8 cellular contexts compared by ENCODE assay signal in genomic region chr12:110578522-110579238, GRCh38. TPM values are rescaled to one million over a fixed set of nuclear protein-coding genes. Genes with fewer than 3 reads are reported as not detected.
A peak's percentile ranks its signal among the peaks of the same experiment; 100 is the strongest.
DNase-seq lines count a peak whose midpoint lies in the region; ATAC-seq and TF ChIP-seq lines count a peak whose summit lies in the region.

No MANE protein-coding gene starts in this region.

- POLR2A ChIA-PET in T-cell (lab: Charles Lee), result interaction anchor here in 1 of 2 donors (0.5 kb wide), 1 partner anchor 185 kb away, joined by 5 read pairs; no protein-coding TSS in a partner anchor

- no peak overlapping the region for H2BK20ac ChIP-seq in H9 (ENCODE audit: low read depth, low read length, poor library complexity, severe bottlenecking)

- H2BK120ac ChIP-seq in H9 (ENCODE audit: low read depth, low read length, poor library complexity, severe bottlenecking), result no peak overlapping the region

- H3K36me3 Mint-ChIP-seq in H9 (ENCODE audit: insufficient read depth in 1 of 3, low read depth in 3 of 3) (peaks cover 2 to 6% (median 5%) of the 10 kb centered on the region in 3 experiments; a peak in 4 of 7 replicates), T-cell (peaks cover 9% of the 10 kb centered on the region)

- H3T11ph ChIP-seq in H9 (ENCODE audit: low read length), result no peak overlapping the region

- H3K79me1 ChIP-seq in H9 (ENCODE audit: insufficient read depth, low read depth, low read length, poor library complexity, severe bottlenecking), result peaks cover 3% of the 10 kb centered on the region

- no peak overlapping the region for H4K91ac ChIP-seq in H9 (ENCODE audit: insufficient read length, low read depth, low read length)

- H3K36me3 ChIP-seq in skeletal muscle satellite cell (ENCODE audit: insufficient read depth, low read length), result no peaks in the 10 kb centered on the region

- CTCF ChIA-PET in T-cell (lab: Charles Lee), result interaction anchor here in 1 of 2 donors (0.6 to 2.1 kb wide), 5 partner anchors 17 to 27 kb away, joined by 3 to 17 read pairs (median 3); no protein-coding TSS in a partner anchor

- no peak overlapping the region for H2BK5ac ChIP-seq in H9 (ENCODE audit: insufficient read length, low read length)

- no peaks in the 10 kb centered on the region for H3K9me3 ChIP-seq in H9 (ENCODE audit: control insufficient read depth, low read depth, low read length)
- H3K9me3 ChIP-seq in skeletal muscle satellite cell (replicated peaks; ENCODE audit: low read length), result no peaks in the 10 kb centered on the region

- no peaks in the 10 kb centered on the region for H3K9me3 Mint-ChIP-seq in H9
- no peaks in the 10 kb centered on the region for H3K9me3 Mint-ChIP-seq in T-cell

- no peak overlapping the region for H3K23ac ChIP-seq in H9 (ENCODE audit: insufficient read length, low read depth, low read length)

- H3K23me2 ChIP-seq in H9 (ENCODE audit: insufficient read length, low read depth, low read length, poor library complexity, severe bottlenecking), result peaks cover 5% of the 10 kb centered on the region

- H3K27ac ChIP-seq in H9 (ENCODE audit: insufficient read length, low read depth, low read length), result no peak overlapping the region
- peak overlapping the region; percentile 99 for H3K27ac ChIP-seq in epithelial cell of prostate
- H3K27ac ChIP-seq in dorsolateral prefrontal cortex, result no peak overlapping the region

- H2BK15ac ChIP-seq in H9 (ENCODE audit: low read depth, low read length), result no peak overlapping the region

- no peak overlapping the region for H4K8ac ChIP-seq in H9 (replicated peaks; ENCODE audit: insufficient read length, low read depth, low read length)

- WGBS in H9 (ENCODE audit: extremely low coverage, insufficient read length, low lambda C conversion rate), result no CpG with 5 or more reads among the region's 12 CpGs

- peaks cover 2% of the 10 kb centered on the region for H4K20me1 ChIP-seq in H9 (ENCODE audit: control insufficient read depth, insufficient read depth, insufficient read length)

- intact Hi-C loops in dorsolateral prefrontal cortex (cut with DNase I), result no loop called here

- H3K27me3 Mint-ChIP-seq in H9 (ENCODE audit: low read depth) (no peaks in the 10 kb centered on the region), T-cell (no peaks in the 10 kb centered on the region)

- H3K4ac ChIP-seq in H9 (ENCODE audit: low read depth, low read length), result no peak overlapping the region

- H2AFZ ChIP-seq in H9 (ENCODE audit: low read length), result no peak overlapping the region

- H2BK12ac ChIP-seq in H9 (ENCODE audit: insufficient read length, low read depth, low read length), result no peak overlapping the region

- TF ChIP-seq CTCF in H9 (conservative IDR thresholded peaks at IDR 0.05), result no peak
- no peak for TF ChIP-seq CTCF in dorsolateral prefrontal cortex (IDR thresholded peaks at IDR 0.05 in 54 of 56, conservative IDR thresholded peaks at IDR 0.05 in 2 of 56; ENCODE audit: low read depth in 1 of 56, partially characterized antibody in 56 of 56)

- H3K14ac ChIP-seq in H9 (ENCODE audit: insufficient read depth, low read length), result no peak overlapping the region

- ATAC-seq in T-cell (replicated peaks in 1 of 4) (no peak), HG03159 (IDR thresholded peaks at IDR 0.05; ENCODE audit: unreplicated experiment) (no peak)

- H3K4me3 Mint-ChIP-seq in H9 (peak overlapping the region in 1 of 2 experiments; percentile 26; a peak in 1 of 5 replicates), T-cell (peak overlapping the region; percentile 73 to 93 (median 91))

- H3K4me1 Mint-ChIP-seq in H9, result peaks cover 26 to 28% of the 10 kb centered on the region in 2 experiments
- H3K4me1 Mint-ChIP-seq in T-cell, result peaks cover 75 to 78% (median 76%) of the 10 kb centered on the region in 3 donors

- DNase-seq in H9, result no peak
- peak in 1 of 34 experiments; percentile 25 for DNase-seq in T-cell
- DNase-seq in epithelial cell of prostate (ENCODE audit: low read depth, low spot score), result no peak
- DNase-seq in NCI-H1092 (lab: John Stamatoyannopoulos, UW), result no peak
- DNase-seq in nucleus accumbens (lab: John Stamatoyannopoulos, UW), result no peak
- DNase-seq in dorsolateral prefrontal cortex, result no peak

- H3K4me2 ChIP-seq in H9 (ENCODE audit: insufficient read depth, insufficient read length, low read length), result peak overlapping the region; percentile 15
- peak overlapping the region; percentile 88 for H3K4me2 ChIP-seq in skeletal muscle satellite cell (ENCODE audit: low read length)

- H3K4me3 ChIP-seq in skeletal muscle satellite cell (ENCODE audit: low read length) (no peak overlapping the region), dorsolateral prefrontal cortex (no peak overlapping the region)

- no peak overlapping the region for H4K5ac ChIP-seq in H9 (ENCODE audit: insufficient read length, low read depth, low read length)

- H3K9ac ChIP-seq in H9 (ENCODE audit: extremely low read depth, insufficient read length, low read length) (no peak overlapping the region), skeletal muscle satellite cell (ENCODE audit: low read depth, low read length) (no peak overlapping the region)

- H3K27ac Mint-ChIP-seq in H9, result no peak overlapping the region
- H3K27ac Mint-ChIP-seq in T-cell, result peak overlapping the region; percentile 84 to 96

- H3K27me3 ChIP-seq in H9 (ENCODE audit: insufficient read depth, low read length) (no peaks in the 10 kb centered on the region), skeletal muscle satellite cell (ENCODE audit: control insufficient read depth, insufficient read depth, low read length) (no peaks in the 10 kb centered on the region), dorsolateral prefrontal cortex (no peaks in the 10 kb centered on the region)

- peaks cover 18% of the 10 kb centered on the region; the same call in 1 of the 2 replicates for H3K79me2 ChIP-seq in H9 (ENCODE audit: insufficient read depth, low read length)

- H2AK5ac ChIP-seq in H9 (ENCODE audit: insufficient read length, low read length), result no peak overlapping the region

- no peak overlapping the region for H3K18ac ChIP-seq in H9 (ENCODE audit: insufficient read length, low read depth, low read length)

- H3K4me1 ChIP-seq in H9 (ENCODE audit: insufficient read depth, low read length), result peaks cover 6% of the 10 kb centered on the region; the same call in 1 of the 2 replicates
- H3K4me1 ChIP-seq in skeletal muscle satellite cell (ENCODE audit: control insufficient read depth, insufficient read depth, low read length), result peaks cover 33% of the 10 kb centered on the region

- no peak overlapping the region for H3K56ac ChIP-seq in H9 (ENCODE audit: insufficient read length, low read depth, low read length)

RNA-seq across cellular contexts. Expression of gene PPTC7, which starts 4.4 kb away (rescaled TPM):
- total RNA-seq in H9 (2021) (15.7 and 15.8 TPM in 2 replicates), T-cell (10 to 100 TPM; 36.0 to 38.1 (median 36.6) TPM), dorsolateral prefrontal cortex (10 to 100 TPM; 13.6 to 36.5 (median 24.6) TPM)
- total RNA-seq in skeletal muscle satellite cell (2012; rRNA removed), result 7.4 and 10.0 TPM in 2 replicates

RNA-seq across cellular contexts. Expression of gene TCTN1, which starts 35.2 kb away (rescaled TPM):
- total RNA-seq in H9 (2021) (10.9 and 11.1 TPM in 2 replicates), T-cell (10 to 100 TPM in 3 of 5 donors, 1 to 10 TPM in 2; 8.8 to 14.1 (median 11.5) TPM), dorsolateral prefrontal cortex (10 to 100 TPM; 26.4 to 77.4 (median 40.6) TPM)
- total RNA-seq in skeletal muscle satellite cell (2012; rRNA removed), result 18.8 and 19.5 TPM in 2 replicates

Comparison
In these comparisons a context has a peak if more than half of its experiments do, and no peak if none do; other contexts are left out.
1. H3K27ac Mint-ChIP-seq: peak in T-cell (2 of 2); none in H9 (0 of 3).